8 cellular contexts compared by ENCODE assay signal in the genomic region with DNA sequence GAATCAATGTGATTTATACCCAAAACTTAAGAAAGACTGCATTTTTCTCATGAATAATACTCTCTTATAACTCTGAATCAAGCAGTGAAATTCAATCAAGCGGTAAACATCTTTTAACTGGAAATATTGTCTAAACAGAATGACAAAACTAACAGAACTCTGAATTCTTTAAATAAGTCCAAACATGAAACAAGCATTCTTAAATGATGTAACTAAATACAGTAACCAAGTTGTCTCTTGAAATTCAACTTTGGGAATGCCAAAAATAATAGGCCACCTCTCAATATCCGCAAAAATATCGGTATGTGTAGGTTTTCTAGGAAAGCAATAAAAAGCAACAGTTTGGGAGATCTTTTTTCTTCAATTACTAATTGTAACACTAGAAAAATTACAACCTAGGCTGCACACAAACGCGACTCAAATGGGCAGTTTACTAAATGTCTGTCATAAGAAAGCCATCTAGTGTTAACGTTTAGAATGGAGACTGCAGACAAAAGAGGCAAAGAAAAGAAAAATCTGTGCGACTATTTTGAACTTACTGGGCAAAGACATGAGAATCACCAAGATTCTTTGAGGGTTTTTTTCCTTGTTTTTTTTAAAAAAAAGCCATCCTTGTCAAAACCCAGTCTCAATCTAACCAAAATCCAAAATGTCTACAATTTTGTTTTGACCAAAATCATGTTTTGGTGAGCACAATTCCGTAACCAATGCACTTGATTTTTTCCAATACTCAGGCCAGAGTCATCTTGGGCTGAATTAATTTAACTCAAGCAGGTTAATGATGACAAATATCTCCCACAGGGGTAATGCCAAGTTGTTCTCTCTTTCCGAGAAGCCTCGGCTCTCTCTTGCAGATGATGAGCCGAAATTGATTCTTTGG. TPM values are rescaled to one million over a fixed set of nuclear protein-coding genes. Genes with fewer than 3 reads are reported as not detected.
DNase-seq lines count a peak whose midpoint lies in the region; TF ChIP-seq lines count a peak whose summit lies in the region.

No MANE protein-coding gene starts in this region.

- no peak for TF ChIP-seq CTCF in GM12865 (IDR thresholded peaks at IDR 0.05; ENCODE audit: insufficient read depth, low read depth, low read length, missing control alignments)

- H3K36me3 ChIP-seq in ACC112 (ENCODE audit: insufficient read depth, low read length) (no peaks in the 10 kb centered on the region), duodenal mucosa (ENCODE audit: control insufficient read depth in 1 of 2, insufficient read depth in 2 of 2, low read length in 2 of 2) (no peaks in the 10 kb centered on the region), mucosa of rectum (ENCODE audit: control insufficient read depth in 2 of 2, insufficient read depth in 2 of 2, low read length in 2 of 2) (no peaks in the 10 kb centered on the region)

- H3K27ac ChIP-seq in ACC112 (ENCODE audit: low read depth, low read length) (no peak overlapping the region), duodenal mucosa (ENCODE audit: low read depth, low read length) (no peak overlapping the region), mucosa of rectum (ENCODE audit: low read depth in 2 of 2, low read length in 2 of 2) (peak overlapping the region; percentile 56 to 71)

- DNase-seq in GM12865 (ENCODE audit: low read depth), result peak; percentile 10
- peak; percentile 32 for DNase-seq in RKO (ENCODE audit: low spot score)
- no peak for DNase-seq in iPS-NIHi7 (ENCODE audit: extremely low spot score)
- no peak for DNase-seq in mesenteric fat pad (ENCODE audit: low spot score)
- DNase-seq in NCI-H524 treated with DMSO at 0.1 percent for 48 hours (lab: John Stamatoyannopoulos, UW), result no peak

- H3K4me1 ChIP-seq in ACC112 (ENCODE audit: control insufficient read depth, insufficient read depth, low read length, unreplicated experiment) (peaks cover 7% of the 10 kb centered on the region), duodenal mucosa (ENCODE audit: control insufficient read depth in 1 of 2, insufficient read depth in 2 of 2, low read length in 2 of 2) (peaks cover 21 to 35% of the 10 kb centered on the region in 2 donors), mucosa of rectum (ENCODE audit: control insufficient read depth in 2 of 2, insufficient read depth in 2 of 2, low read length in 2 of 2) (peaks cover 8 to 50% of the 10 kb centered on the region in 2 donors)

- H3K9ac ChIP-seq in duodenal mucosa (ENCODE audit: low read depth in 1 of 2, low read length in 2 of 2) (peak overlapping the region; percentile 7 to 55), mucosa of rectum (ENCODE audit: low read depth in 1 of 2, low read length in 2 of 2) (peak overlapping the region; percentile 76 to 84)

- peak overlapping the region; percentile 68 for H2AFZ ChIP-seq in ACC112 (ENCODE audit: low read length, unreplicated experiment)

- peaks cover 3% of the 10 kb centered on the region for H3K79me2 ChIP-seq in ACC112 (ENCODE audit: control insufficient read depth, insufficient read depth, low read length, unreplicated experiment)

- H3K4me3 ChIP-seq in ACC112 (ENCODE audit: low read depth, low read length), result peak overlapping the region; percentile 77
- no peak overlapping the region for H3K4me3 ChIP-seq in GM12865 (ENCODE audit: low read depth, low read length)
- H3K4me3 ChIP-seq in duodenal mucosa (ENCODE audit: low read depth in 1 of 2, low read length in 2 of 2), result peak overlapping the region; percentile 58 to 75
- H3K4me3 ChIP-seq in mucosa of rectum (ENCODE audit: low read length in 2 of 2), result peak overlapping the region; percentile 80

- no peaks in the 10 kb centered on the region; the same call in 1 of the 2 replicates for H3K27me3 ChIP-seq in ACC112 (ENCODE audit: insufficient read depth, low read length)
- no peaks in the 10 kb centered on the region for H3K27me3 ChIP-seq in duodenal mucosa (ENCODE audit: control insufficient read depth in 1 of 2, insufficient read depth in 2 of 2, low read length in 2 of 2)
- H3K27me3 ChIP-seq in mucosa of rectum (ENCODE audit: control insufficient read depth in 2 of 2, insufficient read depth in 2 of 2, low read length in 2 of 2), result no peaks in the 10 kb centered on the region

- no peaks in the 10 kb centered on the region for H3K9me3 ChIP-seq in duodenal mucosa (ENCODE audit: control insufficient read depth in 1 of 2, low read length in 2 of 2)
- H3K9me3 ChIP-seq in mucosa of rectum (ENCODE audit: control insufficient read depth in 2 of 2, low read length in 2 of 2), result no peaks in the 10 kb centered on the region

RNA-seq across cellular contexts. Expression of gene SIPA1L2, which starts 1.4 kb away (rescaled TPM):
- 28.3 TPM for total RNA-seq in mesenteric fat pad

Comparison
In these comparisons a context has a peak if more than half of its experiments do, and no peak if none do; other contexts are left out.
1. H3K27ac ChIP-seq: peak in mucosa of rectum (2 of 2); none in ACC112 (single experiment) and duodenal mucosa (single experiment).
2. DNase-seq: peak in GM12865 (single experiment) and RKO (single experiment); none in iPS-NIHi7 (single experiment), mesenteric fat pad (single experiment) and NCI-H524 treated with DMSO at 0.1 percent for 48 hours (single experiment).